ENCODE assay signal across 10 cellular contexts in genomic region chr19:14871619-14872230, GRCh38. TPM values are rescaled to one million over a fixed set of nuclear protein-coding genes. Genes with fewer than 3 reads are reported as not detected.
DNase-seq lines count a peak whose midpoint lies in the region; ATAC-seq and TF ChIP-seq lines count a peak whose summit lies in the region.
"Had no signal": no experiment of that assay in that cellular context is flagged by ENCODE, and none has a peak within 500 bp of the region (broad histone marks: within the 10 kb centered on the region; RNA-seq: fewer than 3 reads in every experiment).

No MANE protein-coding gene starts in this region.

- peaks cover 84% of the 10 kb centered on the region for H3K9me3 Mint-ChIP-seq in endodermal cell

- no peaks in the 10 kb centered on the region for H3K4me1 Mint-ChIP-seq in endodermal cell

- H3K4me3 ChIP-seq in endodermal cell (ENCODE audit: low read length) (no peak overlapping the region), spleen (no peak overlapping the region)

- H3K36me3 ChIP-seq in endodermal cell (ENCODE audit: control insufficient read depth, insufficient read depth, low read length) (no peaks in the 10 kb centered on the region), spleen (no peaks in the 10 kb centered on the region)

- TF ChIP-seq CTCF in endodermal cell (conservative IDR thresholded peaks at IDR 0.05) (peak; percentile 39), spleen (IDR thresholded peaks at IDR 0.05 in 8 of 11, conservative IDR thresholded peaks at IDR 0.05 in 3 of 11) (peak in 9 of 11 experiments; percentile 27 to 63 (median 55))

- no peak overlapping the region for H3K9ac ChIP-seq in endodermal cell (ENCODE audit: extremely low read depth, low read length, poor library complexity, severe bottlenecking)

- intact Hi-C loops in spleen (cut with DNase I; ENCODE audit: low total_unique reads), result loop anchor here (10.0 kb wide), 1 partner anchor 273 kb away; no protein-coding TSS in a partner anchor

- H3K9me3 ChIP-seq in endodermal cell (ENCODE audit: control insufficient read depth, low read length), result peaks cover 61% of the 10 kb centered on the region
- no peaks in the 10 kb centered on the region for H3K9me3 ChIP-seq in spleen

- H3K27me3 ChIP-seq in endodermal cell (ENCODE audit: control insufficient read depth, insufficient read depth, low read length, poor library complexity, severe bottlenecking) (no peaks in the 10 kb centered on the region), spleen (replicated peaks in 1 of 7) (peaks cover 0 to 26% (median 0%) of the 10 kb centered on the region in 7 donors)

- no peaks in the 10 kb centered on the region for H3K36me3 Mint-ChIP-seq in endodermal cell (ENCODE audit: low read depth)

- WGBS in endodermal cell (ENCODE audit: insufficient coverage in 1 of 2, insufficient read length in 1 of 2), 2 experiments, result 76% methylated on average over 2 of the region's 4 CpGs; no CpG with 5 or more reads in 1 of the 2 experiments
- 63 to 73% (median 72%) methylated on average over 4 of the region's 4 CpGs for WGBS in spleen, 5 donors

- H3K4me3 Mint-ChIP-seq in endodermal cell, result no peak overlapping the region

- H3K27me3 Mint-ChIP-seq in endodermal cell (ENCODE audit: insufficient read depth), result no peaks in the 10 kb centered on the region

- TF ChIP-seq POLR2A in spleen (IDR thresholded peaks at IDR 0.05), result no peak

- no peaks in the 10 kb centered on the region for H3K4me1 ChIP-seq in endodermal cell (ENCODE audit: control insufficient read depth, insufficient read depth, low read length)
- H3K4me1 ChIP-seq in spleen, result no peaks in the 10 kb centered on the region

- DNase-seq in NCI-H748 (lab: John Stamatoyannopoulos, UW; ENCODE audit: unreplicated experiment) (peak; percentile 0), NCI-H748 treated with DMSO at 0.1 percent for 48 hours (lab: John Stamatoyannopoulos, UW) (no peak), NCI-H460 (ENCODE audit: extremely low read depth, low read depth) (peak; percentile 15), endodermal cell (no peak), spleen (no peak), COLO668 (lab: John Stamatoyannopoulos, UW; ENCODE audit: unreplicated experiment) (no peak), C1 segment of cervical spinal cord (lab: John Stamatoyannopoulos, UW) (no peak)
- DNase-seq: activated naive CD4-positive, alpha-beta T cell treated with Interleukin-2 at 50 U/mL for 16 hours had no signal

- no peak overlapping the region for H3K27ac ChIP-seq in endodermal cell (ENCODE audit: low read depth, low read length)
- H3K27ac ChIP-seq in spleen, result no peak overlapping the region

- H3K27ac Mint-ChIP-seq in endodermal cell, result no peak overlapping the region

- no peak for ATAC-seq in HG03095 (IDR thresholded peaks at IDR 0.05; ENCODE audit: unreplicated experiment)

RNA-seq across cellular contexts. Expression of gene OR7A17, which starts 14.2 kb away (rescaled TPM):
- not detected in 2 replicates for total RNA-seq in NCI-H460 (2014; rRNA removed; shearing (Covaris generic))
- polyA plus RNA-seq in NCI-H460 (2014; cell fraction: nucleus; rRNA removed), result not detected in 2 replicates
- total RNA-seq in endodermal cell, result not detected
- polyA plus RNA-seq in endodermal cell (2013, experiment 1 of 2), result not detected
- polyA plus RNA-seq in endodermal cell (2013, experiment 2 of 2), result not detected
- total RNA-seq in spleen, result not detected
- not detected for polyA plus RNA-seq in spleen
- total RNA-seq: Daoy had no signal

RNA-seq across cellular contexts. Expression of gene OR7A10, which starts 23.0 kb away (rescaled TPM):
- total RNA-seq in NCI-H460 (2014; rRNA removed; shearing (Covaris generic)), result not detected in 2 replicates
- not detected in 2 replicates for polyA plus RNA-seq in NCI-H460 (2014; cell fraction: nucleus; rRNA removed)
- total RNA-seq in endodermal cell (not detected), spleen (not detected)
- not detected for polyA plus RNA-seq in endodermal cell (2013, experiment 1 of 2)
- polyA plus RNA-seq in endodermal cell (2013, experiment 2 of 2), result not detected
- not detected for polyA plus RNA-seq in spleen
- total RNA-seq: Daoy had no signal

RNA-seq across cellular contexts. Expression of gene OR7A5, which starts 36.7 kb away (rescaled TPM):
- not detected in 2 replicates for total RNA-seq in NCI-H460 (2014; rRNA removed; shearing (Covaris generic))
- not detected in 2 replicates for polyA plus RNA-seq in NCI-H460 (2014; cell fraction: nucleus; rRNA removed)
- total RNA-seq in endodermal cell, result not detected
- not detected for polyA plus RNA-seq in endodermal cell (2013, experiment 1 of 2)
- polyA plus RNA-seq in endodermal cell (2013, experiment 2 of 2), result not detected
- not detected for total RNA-seq in spleen
- polyA plus RNA-seq in spleen, result not detected
- total RNA-seq: Daoy had no signal

RNA-seq across cellular contexts. Expression of gene OR7C1, which starts 36.7 kb away (rescaled TPM):
- total RNA-seq in NCI-H460 (2014; rRNA removed; shearing (Covaris generic)), result not detected in 2 replicates
- not detected in 2 replicates for polyA plus RNA-seq in NCI-H460 (2014; cell fraction: nucleus; rRNA removed)
- total RNA-seq in endodermal cell (not detected), spleen (not detected)
- not detected for polyA plus RNA-seq in endodermal cell (2013, experiment 1 of 2)
- not detected for polyA plus RNA-seq in endodermal cell (2013, experiment 2 of 2)
- under 1 TPM in 2 of 3 donors, not detected in 1; under 0.01 to 0.02 TPM for polyA plus RNA-seq in spleen
- total RNA-seq: Daoy had no signal

Comparison
In these comparisons a context has a peak if more than half of its experiments do, and no peak if none do; other contexts are left out.
1. DNase-seq: peak in NCI-H748 (single experiment) and NCI-H460 (single experiment); none in NCI-H748 treated with DMSO at 0.1 percent for 48 hours (single experiment), endodermal cell (single experiment), spleen (single experiment), COLO668 (single experiment) and C1 segment of cervical spinal cord (0 of 14).